Comparison of ENCODE assay signal across 22 cellular contexts in genomic region chr3:173135059-173135458, GRCh38. TPM values are rescaled to one million over a fixed set of nuclear protein-coding genes. Genes with fewer than 3 reads are reported as not detected.
DNase-seq lines count a peak whose midpoint lies in the region; ATAC-seq, FAIRE-seq and TF ChIP-seq lines count a peak whose summit lies in the region.
"Had no signal": no experiment of that assay in that cellular context is flagged by ENCODE, and none has a peak within 500 bp of the region (broad histone marks: within the 10 kb centered on the region; RNA-seq: fewer than 3 reads in every experiment).

No MANE protein-coding gene starts in this region.

- no peak for ATAC-seq in HG03025 (IDR thresholded peaks at IDR 0.05; ENCODE audit: low FRiP score, unreplicated experiment)
- ATAC-seq: HCT116 had no signal

- no peak for FAIRE-seq in kidney (lab: Jason Lieb, UNC)
- FAIRE-seq: GM12891, GM18507 had no signal

- H3K9ac ChIP-seq in kidney (ENCODE audit: low read length in 2 of 2) = no peak overlapping the region
- H3K9ac ChIP-seq: GM23248 had no signal

- no peaks in the 10 kb centered on the region for H3K36me3 ChIP-seq in kidney (ENCODE audit: control insufficient read depth in 1 of 2, insufficient read depth in 2 of 2, low read length in 2 of 2)

- no peak overlapping the region for H3K4me3 ChIP-seq in kidney (ENCODE audit: low read length in 2 of 2)
- H3K4me3 ChIP-seq: GM23248 had no signal

- H3K9me3 ChIP-seq in kidney (ENCODE audit: control insufficient read depth in 1 of 2, low read length in 2 of 2) = no peaks in the 10 kb centered on the region

- intact Hi-C loops in kidney (cut with DNase I) = no loop called here

- H3K27ac ChIP-seq in kidney (ENCODE audit: low read depth in 2 of 2, low read length in 2 of 2) = no peak overlapping the region
- H3K27ac ChIP-seq: GM23248, HL-60 had no signal

- TF ChIP-seq CTCF in kidney (IDR thresholded peaks at IDR 0.05; ENCODE audit: borderline replicate concordance, extremely low read depth, insufficient read depth) = no peak

- DNase-seq in EL = peak; percentile 50
- DNase-seq in NCI-H226 = peak; percentile 51
- peak; percentile 41 for DNase-seq in astrocyte of the hippocampus (ENCODE audit: low read depth, low spot score)
- peak; percentile 73 for DNase-seq in renal cortical epithelial cell (ENCODE audit: low read depth)
- DNase-seq in activated T-cell treated with anti-CD3 and anti-CD28 coated beads for 4 hours = no peak
- no peak for DNase-seq in activated gamma-delta T cell (lab: John Stamatoyannopoulos, UW)
- DNase-seq in kidney = no peak
- DNase-seq: ACHN; Calu3; CD4-positive, alpha-beta T cell; DMS53; GDM1; GM23248; NCI-H1436; NCI-H2081; NCI-H524; SIG-M5 had no signal

- H3K4me1 ChIP-seq in kidney (ENCODE audit: control insufficient read depth in 1 of 2, insufficient read depth in 1 of 2, low read depth in 1 of 2, low read length in 2 of 2) = no peaks in the 10 kb centered on the region

RNA-seq across cellular contexts. Expression of gene SPATA16, which starts 6.0 kb away (rescaled TPM):
- total RNA-seq in renal cortical epithelial cell (not detected in 2 replicates), kidney (not detected)
- 0.17 TPM for polyA plus RNA-seq in kidney (ENCODE audit: insufficient read depth, low read depth, low replicate concordance)
- total RNA-seq: Calu3; CD4-positive, alpha-beta T cell; GM23248 had no signal
- polyA plus RNA-seq: GM23248 had no signal

Comparison
In these comparisons a context has a peak if more than half of its experiments do, and no peak if none do; other contexts are left out.
1. DNase-seq: peak in EL (single experiment), NCI-H226 (single experiment), astrocyte of the hippocampus (single experiment) and renal cortical epithelial cell (single experiment); none in activated T-cell treated with anti-CD3 and anti-CD28 coated beads for 4 hours (single experiment), activated gamma-delta T cell (single experiment) and kidney (single experiment).